ENCODE assay signal across 26 cellular contexts in genomic region chr11:65595921-65596281, GRCh38. TPM values are rescaled to one million over a fixed set of nuclear protein-coding genes. Genes with fewer than 3 reads are reported as not detected.
DNase-seq lines count a peak whose midpoint lies in the region; ATAC-seq and TF ChIP-seq lines count a peak whose summit lies in the region.
"Had no signal": no experiment of that assay in that cellular context is flagged by ENCODE, and none has a peak within 500 bp of the region (broad histone marks: within the 10 kb centered on the region; RNA-seq: fewer than 3 reads in every experiment).

No MANE protein-coding gene starts in this region.

- ATAC-seq in activated CD8-positive, alpha-beta memory T cell treated with anti-CD3 and anti-CD28 coated beads, Interleukin-2, amount 10 ng/mL, durations not matched to agents 7 days and 5 days: no peak
- ATAC-seq in GM19351 (IDR thresholded peaks at IDR 0.05; ENCODE audit: unreplicated experiment) (no peak), lower lobe of right lung (no peak)
- ATAC-seq: gastrocnemius medialis; naive thymus-derived CD8-positive, alpha-beta T cell; stimulated activated naive CD8-positive, alpha-beta T cell treated with anti-CD3 and anti-CD28 coated beads, Interleukin-15, Interleukin-2, amounts not matched to agents 100 U/mL and 50 U/mL, for 24 hours had no signal

- H3K27me3 ChIP-seq in suprapubic skin (no peaks in the 10 kb centered on the region), vagina (no peaks in the 10 kb centered on the region), lower lobe of right lung (ENCODE audit: low read depth) (no peaks in the 10 kb centered on the region)
- H3K27me3 ChIP-seq: gastrocnemius medialis, ovary had no signal

- H3K4me3 ChIP-seq in suprapubic skin (peak overlapping the region; percentile 34), vagina (no peak overlapping the region), lower lobe of right lung (no peak overlapping the region)
- H3K4me3 ChIP-seq: gastrocnemius medialis, ovary had no signal

- H3K9me3 ChIP-seq in suprapubic skin (no peaks in the 10 kb centered on the region), vagina (no peaks in the 10 kb centered on the region), lower lobe of right lung (no peaks in the 10 kb centered on the region)
- H3K9me3 ChIP-seq: gastrocnemius medialis, ovary, SK-N-SH had no signal

- TF ChIP-seq EP300 in suprapubic skin (IDR thresholded peaks at IDR 0.05): no peak

- peak overlapping the region; percentile 67; the same call in 1 of the 2 replicates for H3K27ac ChIP-seq in RWPE1
- peak overlapping the region; percentile 75 for H3K27ac ChIP-seq in suprapubic skin
- H3K27ac ChIP-seq in vagina: no peak overlapping the region
- H3K27ac ChIP-seq in lower lobe of right lung: no peak overlapping the region
- H3K27ac ChIP-seq: ovary had no signal

- TF ChIP-seq CTCF in RWPE1 (conservative IDR thresholded peaks at IDR 0.05; ENCODE audit: low read depth): no peak
- no peak for TF ChIP-seq CTCF in suprapubic skin (IDR thresholded peaks at IDR 0.05)
- no peak for TF ChIP-seq CTCF in vagina (IDR thresholded peaks at IDR 0.05)
- TF ChIP-seq CTCF in lower lobe of right lung (IDR thresholded peaks at IDR 0.05): no peak

- no peaks in the 10 kb centered on the region for H3K27me3 Mint-ChIP-seq in activated CD8-positive, alpha-beta memory T cell treated with anti-CD3 and anti-CD28 coated beads, Interleukin-2, amount 10 ng/mL, durations not matched to agents 7 days and 5 days
- H3K27me3 Mint-ChIP-seq in dendritic cell treated with granulocyte-macrophage colony-stimulating factor and Interleukin-4, amounts not matched to agents 40 ng/mL and 50 ng/mL, for 4 days: no peaks in the 10 kb centered on the region
- H3K27me3 Mint-ChIP-seq: B cell; naive thymus-derived CD8-positive, alpha-beta T cell had no signal

- H3K4me3 Mint-ChIP-seq in activated CD8-positive, alpha-beta memory T cell treated with anti-CD3 and anti-CD28 coated beads, Interleukin-2, amount 10 ng/mL, durations not matched to agents 7 days and 5 days: no peak overlapping the region
- H3K4me3 Mint-ChIP-seq in dendritic cell treated with granulocyte-macrophage colony-stimulating factor and Interleukin-4, amounts not matched to agents 40 ng/mL and 50 ng/mL, for 4 days: no peak overlapping the region
- H3K4me3 Mint-ChIP-seq: activated naive CD4-positive, alpha-beta T cell treated with anti-CD3 and anti-CD28 coated beads for 36 hours; B cell; immature natural killer cell; mesothelial cell of epicardium had no signal

- 75% methylated on average over 5 of the region's 5 CpGs for WGBS in suprapubic skin

- H3K27ac Mint-ChIP-seq in activated CD8-positive, alpha-beta memory T cell treated with anti-CD3 and anti-CD28 coated beads, Interleukin-2, amount 10 ng/mL, durations not matched to agents 7 days and 5 days: peak overlapping the region; percentile 41
- peak overlapping the region; percentile 69 for H3K27ac Mint-ChIP-seq in dendritic cell treated with granulocyte-macrophage colony-stimulating factor and Interleukin-4, amounts not matched to agents 40 ng/mL and 50 ng/mL, for 4 days
- H3K27ac Mint-ChIP-seq: activated naive CD4-positive, alpha-beta T cell treated with anti-CD3 and anti-CD28 coated beads for 36 hours; B cell; mesothelial cell of epicardium had no signal

- no peaks in the 10 kb centered on the region for H3K9me3 Mint-ChIP-seq in activated CD8-positive, alpha-beta memory T cell treated with anti-CD3 and anti-CD28 coated beads, Interleukin-2, amount 10 ng/mL, durations not matched to agents 7 days and 5 days (ENCODE audit: low read depth)
- no peaks in the 10 kb centered on the region for H3K9me3 Mint-ChIP-seq in dendritic cell treated with granulocyte-macrophage colony-stimulating factor and Interleukin-4, amounts not matched to agents 40 ng/mL and 50 ng/mL, for 4 days
- H3K9me3 Mint-ChIP-seq: activated naive CD4-positive, alpha-beta T cell treated with anti-CD3 and anti-CD28 coated beads for 36 hours; immature natural killer cell; mesothelial cell of epicardium; naive thymus-derived CD8-positive, alpha-beta T cell had no signal

- peaks cover 16% of the 10 kb centered on the region for H3K4me1 Mint-ChIP-seq in activated CD8-positive, alpha-beta memory T cell treated with anti-CD3 and anti-CD28 coated beads, Interleukin-2, amount 10 ng/mL, durations not matched to agents 7 days and 5 days
- H3K4me1 Mint-ChIP-seq in dendritic cell treated with granulocyte-macrophage colony-stimulating factor and Interleukin-4, amounts not matched to agents 40 ng/mL and 50 ng/mL, for 4 days (ENCODE audit: low read depth): peaks cover 68% of the 10 kb centered on the region
- H3K4me1 Mint-ChIP-seq: immature natural killer cell had no signal

- H3K36me3 ChIP-seq in suprapubic skin (peaks cover 48% of the 10 kb centered on the region), vagina (peaks cover 0 to 23% of the 10 kb centered on the region in 2 donors), lower lobe of right lung (peaks cover 70% of the 10 kb centered on the region)
- H3K36me3 ChIP-seq: ovary had no signal

- intact Hi-C loops in dendritic cell treated with granulocyte-macrophage colony-stimulating factor and Interleukin-4, amounts not matched to agents 40 ng/mL and 50 ng/mL, for 4 days (cut with micrococcal nuclease): no loop called here
- intact Hi-C loops in vagina (cut with DNase I) (no loop called here), lower lobe of right lung (cut with DNase I) (no loop called here)

- DNase-seq in activated CD8-positive, alpha-beta memory T cell treated with anti-CD3 and anti-CD28 coated beads, Interleukin-2, amount 10 ng/mL, durations not matched to agents 7 days and 5 days: no peak
- DNase-seq in activated CD8-positive, alpha-beta memory T cell treated with anti-CD3 and anti-CD28 coated beads, Interleukin-2, amount 50 U/mL, for 4 hours: no peak
- DNase-seq in RWPE1 (ENCODE audit: low spot score) (no peak), suprapubic skin (ENCODE audit: low spot score in 2 of 2) (no peak), vagina (ENCODE audit: extremely low spot score in 2 of 2) (no peak), lower lobe of right lung (no peak)
- DNase-seq: activated CD4-positive, alpha-beta T cell treated with anti-CD3 and anti-CD28 coated beads, Interleukin-2, amount 50 U/mL, for 1 hour; activated naive CD4-positive, alpha-beta T cell treated with anti-CD3 and anti-CD28 coated beads for 36 hours; activated T-cell treated with anti-CD3 and anti-CD28 coated beads for 4 hours; anterior cingulate cortex; cortex of kidney; gastrocnemius medialis; hippocampal formation; immature natural killer cell; naive thymus-derived CD8-positive, alpha-beta T cell; NCI-H1694; NCI-H226; NCI-H748 treated with DMSO at 0.1 percent for 48 hours; ovary; stimulated activated CD4-positive, alpha-beta T cell treated with anti-CD3 and anti-CD28 coated beads, Interleukin-4, amount 100 ng/mL, for 24 hours; stimulated activated naive CD8-positive, alpha-beta T cell treated with anti-CD3 and anti-CD28 coated beads, Interleukin-15, Interleukin-2, amounts not matched to agents 100 U/mL and 50 U/mL, for 24 hours had no signal

- CTCF ChIA-PET in activated CD8-positive, alpha-beta memory T cell treated with anti-CD3 and anti-CD28 coated beads, Interleukin-2, amount 10 ng/mL, durations not matched to agents 7 days and 5 days (lab: Charles Lee): interaction anchor here (0.8 to 12.7 kb wide), 6 partner anchors 14 to 71 kb away, joined by 3 to 209 read pairs (median 7); partner anchors contain the start of genes FAM89B, SCYL1, SIPA1 and ZNRD2
- CTCF ChIA-PET in RWPE1 (lab: Yijun Ruan, JAX): no interaction called here

- no peak for TF ChIP-seq POLR2A in suprapubic skin (IDR thresholded peaks at IDR 0.05)
- no peak for TF ChIP-seq POLR2A in vagina (IDR thresholded peaks at IDR 0.05)

- POLR2A ChIA-PET in RWPE1 (lab: Yijun Ruan, JAX; ENCODE audit: low non-redundant PET): interaction anchor here (0.9 kb wide), 1 partner anchor 9 kb away, joined by 3 read pairs; no protein-coding TSS in a partner anchor

- peaks cover 5% of the 10 kb centered on the region for H3K36me3 Mint-ChIP-seq in activated CD8-positive, alpha-beta memory T cell treated with anti-CD3 and anti-CD28 coated beads, Interleukin-2, amount 10 ng/mL, durations not matched to agents 7 days and 5 days
- H3K36me3 Mint-ChIP-seq in dendritic cell treated with granulocyte-macrophage colony-stimulating factor and Interleukin-4, amounts not matched to agents 40 ng/mL and 50 ng/mL, for 4 days (ENCODE audit: low read depth): peaks cover 93% of the 10 kb centered on the region
- H3K36me3 Mint-ChIP-seq: immature natural killer cell had no signal

- H3K4me1 ChIP-seq in suprapubic skin: peaks cover 49% of the 10 kb centered on the region
- H3K4me1 ChIP-seq in vagina: peaks cover 38% of the 10 kb centered on the region
- H3K4me1 ChIP-seq in lower lobe of right lung: peaks cover 19% of the 10 kb centered on the region

RNA-seq across cellular contexts. Expression of gene KCNK7, which starts 0.3 kb away (rescaled TPM):
- total RNA-seq in activated CD8-positive, alpha-beta memory T cell treated with anti-CD3 and anti-CD28 coated beads, Interleukin-2, amount 10 ng/mL, durations not matched to agents 7 days and 5 days: 1 to 10 TPM in 1 of 2 experiments, under 1 TPM in 1; 0.80 to 1.1 TPM
- total RNA-seq in suprapubic skin (100 to 1,000 TPM in 3 of 4 donors, 10 to 100 TPM in 1; 32.6 to 183 (median 144) TPM), vagina (12.0 TPM), lower lobe of right lung (1.7 TPM)

RNA-seq across cellular contexts. Expression of gene MAP3K11, which starts 18.1 kb away (rescaled TPM):
- 10 to 100 TPM; 71.0 to 73.3 TPM for total RNA-seq in activated CD8-positive, alpha-beta memory T cell treated with anti-CD3 and anti-CD28 coated beads, Interleukin-2, amount 10 ng/mL, durations not matched to agents 7 days and 5 days
- total RNA-seq in suprapubic skin: 10 to 100 TPM; 29.2 to 45.5 (median 37.0) TPM
- total RNA-seq in vagina: 38.1 TPM
- total RNA-seq in lower lobe of right lung: 113 TPM

RNA-seq across cellular contexts. Expression of gene PCNX3, which starts 19.7 kb away (rescaled TPM):
- total RNA-seq in activated CD8-positive, alpha-beta memory T cell treated with anti-CD3 and anti-CD28 coated beads, Interleukin-2, amount 10 ng/mL, durations not matched to agents 7 days and 5 days: 10 to 100 TPM; 54.9 to 57.1 TPM
- total RNA-seq in suprapubic skin (10 to 100 TPM; 38.5 to 59.3 (median 43.6) TPM), vagina (24.8 TPM), lower lobe of right lung (32.4 TPM)

RNA-seq across cellular contexts. Expression of gene EHBP1L1, which starts 20.0 kb away (rescaled TPM):
- total RNA-seq in activated CD8-positive, alpha-beta memory T cell treated with anti-CD3 and anti-CD28 coated beads, Interleukin-2, amount 10 ng/mL, durations not matched to agents 7 days and 5 days: 100 to 1,000 TPM; 138 to 140 TPM
- 100 to 1,000 TPM in 1 of 4 donors, 10 to 100 TPM in 3; 40.3 to 150 (median 56.2) TPM for total RNA-seq in suprapubic skin
- 123 TPM for total RNA-seq in vagina
- total RNA-seq in lower lobe of right lung: 110 TPM

RNA-seq across cellular contexts. Expression of gene FAM89B, which starts 23.6 kb away (rescaled TPM):
- total RNA-seq in activated CD8-positive, alpha-beta memory T cell treated with anti-CD3 and anti-CD28 coated beads, Interleukin-2, amount 10 ng/mL, durations not matched to agents 7 days and 5 days: 10 to 100 TPM; 36.6 to 54.2 TPM
- total RNA-seq in suprapubic skin: 100 to 1,000 TPM in 1 of 4 donors, 10 to 100 TPM in 3; 45.2 to 103 (median 72.0) TPM
- 62.4 TPM for total RNA-seq in vagina
- total RNA-seq in lower lobe of right lung: 48.6 TPM

Comparison
In these comparisons a context has a peak if more than half of its experiments do, and no peak if none do; other contexts are left out.
1. H3K27ac ChIP-seq: peak in RWPE1 (single experiment) and suprapubic skin (single experiment); none in vagina (single experiment) and lower lobe of right lung (single experiment).